Comparison of ENCODE assay signal across 16 cellular contexts in genomic region chr1:43541141-43541540, GRCh38. TPM values are rescaled to one million over a fixed set of nuclear protein-coding genes. Genes with fewer than 3 reads are reported as not detected.
A peak's percentile ranks its signal among the peaks of the same experiment; 100 is the strongest.
DNase-seq lines count a peak whose midpoint lies in the region; ATAC-seq and TF ChIP-seq lines count a peak whose summit lies in the region.
"Had no signal": no experiment of that assay in that cellular context is flagged by ENCODE, and none has a peak within 500 bp of the region (broad histone marks: within the 10 kb centered on the region; RNA-seq: fewer than 3 reads in every experiment).

No MANE protein-coding gene starts in this region.

- 80 to 83% methylated on average over 5 of the region's 5 CpGs for WGBS in body of pancreas, 2 donors
- WGBS in transverse colon (ENCODE audit: low coverage in 1 of 2), 2 donors, result 52% methylated on average over 5 of the region's 5 CpGs; no CpG with 5 or more reads in 1 of the 2 donors

- TF ChIP-seq EP300 in transverse colon (IDR thresholded peaks at IDR 0.05; ENCODE audit: low read depth), result no peak

- intact Hi-C loops in body of pancreas (cut with DNase I), result no loop called here
- intact Hi-C loops in transverse colon (cut with DNase I; ENCODE audit: low total_unique reads), result no loop called here
- intact Hi-C loops in CD8-positive, alpha-beta T cell (cut with DNase I, micrococcal nuclease), result no loop called here

- no peak for TF ChIP-seq POLR2A in body of pancreas (IDR thresholded peaks at IDR 0.05)
- TF ChIP-seq POLR2A in transverse colon (IDR thresholded peaks at IDR 0.05), result no peak

- peak overlapping the region; percentile 17 for H3K4me2 ChIP-seq in parathyroid adenoma (ENCODE audit: low read length)

- DNase-seq in body of pancreas (no peak), fibroblast of peridontal ligament (ENCODE audit: extremely low read depth) (peak; percentile 27), transverse colon (no peak), NCI-H146 (lab: John Stamatoyannopoulos, UW) (no peak)
- no peak for DNase-seq in CD8-positive, alpha-beta T cell
- no peak for DNase-seq in stimulated activated CD4-positive, alpha-beta T cell treated with anti-CD3 and anti-CD28 coated beads, Interleukin-2, amount 100 ng/mL, for 24 hours
- DNase-seq: activated CD8-positive, alpha-beta memory T cell treated with anti-CD3 and anti-CD28 coated beads, Interleukin-2, amount 10 ng/mL, durations not matched to agents 7 days and 5 days; activated effector memory CD4-positive, alpha-beta T cell treated with Interleukin-2 at 50 U/mL for 16 hours; DMS53; KBM-7; SIG-M5; stimulated activated naive B cell treated with anti-CD40 and anti-IgM and Interleukin-4, amounts not matched to agents 10 μg/mL and 1 μg/mL and 100 μg/mL, for 72 hours; T-helper 2 cell had no signal

- peaks cover 7% of the 10 kb centered on the region for H3K79me2 ChIP-seq in parathyroid adenoma

- no peaks in the 10 kb centered on the region for H3K9me3 ChIP-seq in body of pancreas
- no peaks in the 10 kb centered on the region for H3K9me3 ChIP-seq in parathyroid adenoma (ENCODE audit: control insufficient read depth, low read length)
- no peaks in the 10 kb centered on the region for H3K9me3 ChIP-seq in transverse colon
- no peaks in the 10 kb centered on the region for H3K9me3 ChIP-seq in CD8-positive, alpha-beta T cell (ENCODE audit: low read length)

- no peak for TF ChIP-seq CTCF in body of pancreas (IDR thresholded peaks at IDR 0.05)
- TF ChIP-seq CTCF in parathyroid adenoma (IDR thresholded peaks at IDR 0.05), result no peak
- TF ChIP-seq CTCF in transverse colon (IDR thresholded peaks at IDR 0.05), result no peak
- no peak for TF ChIP-seq CTCF in CD8-positive, alpha-beta T cell (IDR thresholded peaks at IDR 0.05)

- POLR2A ChIA-PET in CD8-positive, alpha-beta T cell (lab: Charles Lee), result no interaction called here

- peaks cover 14% of the 10 kb centered on the region for H3K4me1 Mint-ChIP-seq in CD8-positive, alpha-beta T cell (ENCODE audit: low read depth)
- H3K4me1 Mint-ChIP-seq: stimulated activated naive B cell treated with anti-CD40 and anti-IgM and Interleukin-4, amounts not matched to agents 10 μg/mL and 1 μg/mL and 100 μg/mL, for 72 hours had no signal

- in situ Hi-C loops in transverse colon (cut with MboI; ENCODE audit: low pct_ligation_motif_present in 1 of 4, low pct_unique_long_range_greater_than_20kb in 1 of 4, low sequenced_read_pairs in 3 of 4), result loop anchor here in 1 of 4 donors (25.0 kb wide), 1 partner anchor 396 kb away; the partner anchor contains the start of genes ARTN and IPO13

- peaks cover 5% of the 10 kb centered on the region for H3K27me3 Mint-ChIP-seq in CD8-positive, alpha-beta T cell (ENCODE audit: low read depth)
- H3K27me3 Mint-ChIP-seq: activated CD8-positive, alpha-beta memory T cell treated with anti-CD3 and anti-CD28 coated beads, Interleukin-2, amount 10 ng/mL, durations not matched to agents 7 days and 5 days had no signal

- CTCF ChIA-PET in CD8-positive, alpha-beta T cell (lab: Charles Lee), result no interaction called here

- no peaks in the 10 kb centered on the region for H3K27me3 ChIP-seq in body of pancreas
- no peaks in the 10 kb centered on the region for H3K27me3 ChIP-seq in parathyroid adenoma (ENCODE audit: control insufficient read depth, insufficient read depth, low read length)
- no peaks in the 10 kb centered on the region for H3K27me3 ChIP-seq in transverse colon
- H3K27me3 ChIP-seq in CD8-positive, alpha-beta T cell (ENCODE audit: insufficient read depth, low read length), result no peaks in the 10 kb centered on the region

- peak overlapping the region; percentile 7 for H2AFZ ChIP-seq in parathyroid adenoma

- H3K4me1 ChIP-seq in body of pancreas (peaks cover 88% of the 10 kb centered on the region), parathyroid adenoma (peaks cover 49% of the 10 kb centered on the region), transverse colon (peaks cover 62 to 83% (median 72%) of the 10 kb centered on the region in 4 donors)
- peaks cover 10% of the 10 kb centered on the region for H3K4me1 ChIP-seq in CD8-positive, alpha-beta T cell (ENCODE audit: insufficient read depth, low read length)

- no peaks in the 10 kb centered on the region for H3K9me3 Mint-ChIP-seq in CD8-positive, alpha-beta T cell
- H3K9me3 Mint-ChIP-seq: stimulated activated naive B cell treated with anti-CD40 and anti-IgM and Interleukin-4, amounts not matched to agents 10 μg/mL and 1 μg/mL and 100 μg/mL, for 72 hours had no signal

- no peak overlapping the region for H3K4me3 ChIP-seq in body of pancreas
- no peak overlapping the region for H3K4me3 ChIP-seq in parathyroid adenoma (ENCODE audit: low read depth, low read length)
- H3K4me3 ChIP-seq in transverse colon, result no peak overlapping the region
- H3K4me3 ChIP-seq in CD8-positive, alpha-beta T cell (ENCODE audit: low read depth, low read length), result no peak overlapping the region

- no peak overlapping the region for H3K27ac Mint-ChIP-seq in CD8-positive, alpha-beta T cell
- H3K27ac Mint-ChIP-seq: activated CD8-positive, alpha-beta memory T cell treated with anti-CD3 and anti-CD28 coated beads, Interleukin-2, amount 10 ng/mL, durations not matched to agents 7 days and 5 days; stimulated activated naive B cell treated with anti-CD40 and anti-IgM and Interleukin-4, amounts not matched to agents 10 μg/mL and 1 μg/mL and 100 μg/mL, for 72 hours had no signal

- no peak overlapping the region for H3K9ac ChIP-seq in parathyroid adenoma

- H3K36me3 ChIP-seq in body of pancreas (replicated peaks in 1 of 2; ENCODE audit: insufficient read depth in 1 of 2, low read depth in 2 of 2), result no peaks in the 10 kb centered on the region
- H3K36me3 ChIP-seq in parathyroid adenoma (ENCODE audit: control insufficient read depth, insufficient read depth, low read length), result no peaks in the 10 kb centered on the region
- no peaks in the 10 kb centered on the region for H3K36me3 ChIP-seq in transverse colon
- H3K36me3 ChIP-seq in CD8-positive, alpha-beta T cell (ENCODE audit: insufficient read depth, low read length), result no peaks in the 10 kb centered on the region

- no peak for ATAC-seq in body of pancreas
- ATAC-seq in CD8-positive, alpha-beta T cell, result no peak
- ATAC-seq: activated CD4-positive, CD25-positive, alpha-beta regulatory T cell treated with anti-CD3 and anti-CD28 coated beads, Interleukin-2, amount 50 U/mL, for 24 hours; activated CD8-positive, alpha-beta memory T cell treated with anti-CD3 and anti-CD28 coated beads, Interleukin-2, amount 10 ng/mL, durations not matched to agents 7 days and 5 days; stimulated activated naive B cell treated with anti-CD40 and anti-IgM and Interleukin-4, amounts not matched to agents 10 μg/mL and 1 μg/mL and 100 μg/mL, for 72 hours had no signal

- no peak overlapping the region for H3K4me3 Mint-ChIP-seq in CD8-positive, alpha-beta T cell
- H3K4me3 Mint-ChIP-seq: activated CD8-positive, alpha-beta memory T cell treated with anti-CD3 and anti-CD28 coated beads, Interleukin-2, amount 10 ng/mL, durations not matched to agents 7 days and 5 days; stimulated activated naive B cell treated with anti-CD40 and anti-IgM and Interleukin-4, amounts not matched to agents 10 μg/mL and 1 μg/mL and 100 μg/mL, for 72 hours had no signal

- H3K36me3 Mint-ChIP-seq in CD8-positive, alpha-beta T cell, result no peaks in the 10 kb centered on the region
- H3K36me3 Mint-ChIP-seq: activated CD8-positive, alpha-beta memory T cell treated with anti-CD3 and anti-CD28 coated beads, Interleukin-2, amount 10 ng/mL, durations not matched to agents 7 days and 5 days; stimulated activated naive B cell treated with anti-CD40 and anti-IgM and Interleukin-4, amounts not matched to agents 10 μg/mL and 1 μg/mL and 100 μg/mL, for 72 hours had no signal

- H3K27ac ChIP-seq in body of pancreas (peak overlapping the region in 3 of 4 donors; percentile 27 to 92 (median 43)), parathyroid adenoma (peak overlapping the region; percentile 82), transverse colon (peak overlapping the region; percentile 82 to 94 (median 90))
- H3K27ac ChIP-seq in CD8-positive, alpha-beta T cell (ENCODE audit: low read depth, low read length), result no peak overlapping the region
- H3K27ac ChIP-seq: HL-60 had no signal

RNA-seq across cellular contexts. Expression of gene PTPRF, which starts 10.5 kb away (rescaled TPM):
- 10 to 100 TPM; 81.7 to 89.0 TPM for total RNA-seq in body of pancreas
- 100 to 1,000 TPM; 278 to 549 (median 404) TPM for total RNA-seq in transverse colon
- total RNA-seq in CD8-positive, alpha-beta T cell, result under 1 TPM in 1 of 2 experiments, not detected in 1; 0.11 TPM

Comparison
In these comparisons a context has a peak if more than half of its experiments do, and no peak if none do; other contexts are left out.
1. RNA of gene PTPRF, which starts 10.5 kb away (total RNA-seq): 278 to 549 TPM in transverse colon and 81.7 to 89.0 TPM in body of pancreas; 0.11 TPM in CD8-positive, alpha-beta T cell; every median in the first group is over 10 times any median in the second.